Comparison of ENCODE assay signal across 8 cellular contexts in genomic region chr14:97218336-97218712, GRCh38.
DNase-seq lines count a peak whose midpoint lies in the region; ATAC-seq and TF ChIP-seq lines count a peak whose summit lies in the region.

No MANE protein-coding gene starts in this region.

- H3K9me3 Mint-ChIP-seq in T-helper 1 cell treated with Interleukin-12 subunit alpha and Interleukin-12 subunit beta and Interleukin-4 antibody, amounts not matched to agents 30 μg/mL and 1 μg/mL, for 36 hours, result no peaks in the 10 kb centered on the region
- H3K9me3 Mint-ChIP-seq in activated T-cell treated with anti-CD3 and anti-CD28 coated beads, Interleukin-2, amount 50 U/mL, for 72 hours, result no peaks in the 10 kb centered on the region
- peaks cover 0 to 2% of the 10 kb centered on the region in 2 donors for H3K9me3 Mint-ChIP-seq in stimulated activated naive B cell treated with anti-CD40 and anti-IgM and Interleukin-4, amounts not matched to agents 10 μg/mL and 1 μg/mL and 100 μg/mL, for 72 hours

- H3K27ac ChIP-seq in iPS-20b (ENCODE audit: low read length) (no peak overlapping the region), MM.1S (ENCODE audit: low read length) (no peak overlapping the region)

- ATAC-seq in activated T-cell treated with anti-CD3 and anti-CD28 coated beads, Interleukin-2, amount 50 U/mL, for 72 hours (replicated peaks in 1 of 2), result no peak
- ATAC-seq in stimulated activated naive B cell treated with anti-CD40 and anti-IgM and Interleukin-4, amounts not matched to agents 10 μg/mL and 1 μg/mL and 100 μg/mL, for 72 hours (replicated peaks), result no peak
- ATAC-seq in GM21447 (IDR thresholded peaks at IDR 0.05; ENCODE audit: unreplicated experiment) (no peak), GM21423 (IDR thresholded peaks at IDR 0.05; ENCODE audit: unreplicated experiment) (no peak)

- H3K4me3 Mint-ChIP-seq in T-helper 1 cell treated with Interleukin-12 subunit alpha and Interleukin-12 subunit beta and Interleukin-4 antibody, amounts not matched to agents 30 μg/mL and 1 μg/mL, for 36 hours, result peak overlapping the region; percentile 80
- H3K4me3 Mint-ChIP-seq in activated T-cell treated with anti-CD3 and anti-CD28 coated beads, Interleukin-2, amount 50 U/mL, for 72 hours, result peak overlapping the region; percentile 94 to 97
- peak overlapping the region; percentile 13 to 83 for H3K4me3 Mint-ChIP-seq in stimulated activated naive B cell treated with anti-CD40 and anti-IgM and Interleukin-4, amounts not matched to agents 10 μg/mL and 1 μg/mL and 100 μg/mL, for 72 hours

- H3K4me1 ChIP-seq in iPS-20b (ENCODE audit: insufficient read depth, low read length) (peaks cover 10% of the 10 kb centered on the region; the same call in 1 of the 2 replicates), MM.1S (ENCODE audit: low read length) (no peaks in the 10 kb centered on the region)

- no peaks in the 10 kb centered on the region for H3K9me3 ChIP-seq in iPS-20b (ENCODE audit: insufficient read depth, low read depth, low read length)
- no peaks in the 10 kb centered on the region for H3K9me3 ChIP-seq in MM.1S (replicated peaks; ENCODE audit: insufficient read depth, low read length)

- H3K4me1 Mint-ChIP-seq in T-helper 1 cell treated with Interleukin-12 subunit alpha and Interleukin-12 subunit beta and Interleukin-4 antibody, amounts not matched to agents 30 μg/mL and 1 μg/mL, for 36 hours (ENCODE audit: low read depth), result peaks cover 14% of the 10 kb centered on the region
- H3K4me1 Mint-ChIP-seq in activated T-cell treated with anti-CD3 and anti-CD28 coated beads, Interleukin-2, amount 50 U/mL, for 72 hours (ENCODE audit: low read depth), result peaks cover 18% of the 10 kb centered on the region
- peaks cover 4 to 13% of the 10 kb centered on the region in 2 donors for H3K4me1 Mint-ChIP-seq in stimulated activated naive B cell treated with anti-CD40 and anti-IgM and Interleukin-4, amounts not matched to agents 10 μg/mL and 1 μg/mL and 100 μg/mL, for 72 hours

- no peaks in the 10 kb centered on the region for H3K79me2 ChIP-seq in MM.1S (ENCODE audit: low read length)

- no peaks in the 10 kb centered on the region for H3F3A ChIP-seq in MM.1S (ENCODE audit: insufficient read depth, low read length)

- DNase-seq in T-helper 1 cell (no peak), MM.1S (no peak)
- no peak for DNase-seq in activated T-cell treated with anti-CD3 and anti-CD28 coated beads, Interleukin-2, amount 50 U/mL, for 72 hours
- DNase-seq in stimulated activated naive B cell treated with anti-CD40 and anti-IgM and Interleukin-4, amounts not matched to agents 10 μg/mL and 1 μg/mL and 100 μg/mL, for 72 hours, result no peak

- no peak overlapping the region for H3K4me2 ChIP-seq in MM.1S (ENCODE audit: low read depth, low read length)

- H3K36me3 ChIP-seq in iPS-20b (ENCODE audit: insufficient read depth, low read depth, low read length) (no peaks in the 10 kb centered on the region), MM.1S (replicated peaks; ENCODE audit: insufficient read depth, low read length) (no peaks in the 10 kb centered on the region)

- H3K27me3 ChIP-seq in iPS-20b (ENCODE audit: insufficient read depth, low read length) (peaks cover 25% of the 10 kb centered on the region), MM.1S (replicated peaks; ENCODE audit: insufficient read depth, low read length) (no peaks in the 10 kb centered on the region)

- no peak overlapping the region for H3K27ac Mint-ChIP-seq in T-helper 1 cell treated with Interleukin-12 subunit alpha and Interleukin-12 subunit beta and Interleukin-4 antibody, amounts not matched to agents 30 μg/mL and 1 μg/mL, for 36 hours
- no peak overlapping the region for H3K27ac Mint-ChIP-seq in activated T-cell treated with anti-CD3 and anti-CD28 coated beads, Interleukin-2, amount 50 U/mL, for 72 hours
- no peak overlapping the region for H3K27ac Mint-ChIP-seq in stimulated activated naive B cell treated with anti-CD40 and anti-IgM and Interleukin-4, amounts not matched to agents 10 μg/mL and 1 μg/mL and 100 μg/mL, for 72 hours

- no peaks in the 10 kb centered on the region for H4K20me1 ChIP-seq in MM.1S (ENCODE audit: insufficient read depth, low read length)

- TF ChIP-seq CTCF in MM.1S (IDR thresholded peaks at IDR 0.05; ENCODE audit: low read length), result no peak

- H3K27me3 Mint-ChIP-seq in T-helper 1 cell treated with Interleukin-12 subunit alpha and Interleukin-12 subunit beta and Interleukin-4 antibody, amounts not matched to agents 30 μg/mL and 1 μg/mL, for 36 hours (ENCODE audit: low read depth), result peaks cover 60% of the 10 kb centered on the region
- H3K27me3 Mint-ChIP-seq in activated T-cell treated with anti-CD3 and anti-CD28 coated beads, Interleukin-2, amount 50 U/mL, for 72 hours (ENCODE audit: low read depth), result peaks cover 20% of the 10 kb centered on the region
- peaks cover 36 to 52% of the 10 kb centered on the region in 2 donors for H3K27me3 Mint-ChIP-seq in stimulated activated naive B cell treated with anti-CD40 and anti-IgM and Interleukin-4, amounts not matched to agents 10 μg/mL and 1 μg/mL and 100 μg/mL, for 72 hours

- H3K36me3 Mint-ChIP-seq in T-helper 1 cell treated with Interleukin-12 subunit alpha and Interleukin-12 subunit beta and Interleukin-4 antibody, amounts not matched to agents 30 μg/mL and 1 μg/mL, for 36 hours (ENCODE audit: low read depth), result peaks cover 2% of the 10 kb centered on the region
- no peaks in the 10 kb centered on the region for H3K36me3 Mint-ChIP-seq in activated T-cell treated with anti-CD3 and anti-CD28 coated beads, Interleukin-2, amount 50 U/mL, for 72 hours (ENCODE audit: insufficient read depth in 2 of 2)
- H3K36me3 Mint-ChIP-seq in stimulated activated naive B cell treated with anti-CD40 and anti-IgM and Interleukin-4, amounts not matched to agents 10 μg/mL and 1 μg/mL and 100 μg/mL, for 72 hours, result no peaks in the 10 kb centered on the region

- H3K9ac ChIP-seq in iPS-20b (ENCODE audit: low read depth, low read length), result peak overlapping the region; percentile 84; the same call in 1 of the 2 replicates
- H3K9ac ChIP-seq in MM.1S (ENCODE audit: low read length), result no peak overlapping the region

- no peaks in the 10 kb centered on the region for H3K9me2 ChIP-seq in MM.1S (replicated peaks; ENCODE audit: insufficient read depth, low read length)

- no peak overlapping the region for H2AFZ ChIP-seq in MM.1S (ENCODE audit: low read length)

- H3K4me3 ChIP-seq in iPS-20b (ENCODE audit: low read length) (peak overlapping the region; percentile 81), MM.1S (ENCODE audit: low read length) (no peak overlapping the region)
